ENCODE assay signal across 9 cellular contexts in the genomic region with DNA sequence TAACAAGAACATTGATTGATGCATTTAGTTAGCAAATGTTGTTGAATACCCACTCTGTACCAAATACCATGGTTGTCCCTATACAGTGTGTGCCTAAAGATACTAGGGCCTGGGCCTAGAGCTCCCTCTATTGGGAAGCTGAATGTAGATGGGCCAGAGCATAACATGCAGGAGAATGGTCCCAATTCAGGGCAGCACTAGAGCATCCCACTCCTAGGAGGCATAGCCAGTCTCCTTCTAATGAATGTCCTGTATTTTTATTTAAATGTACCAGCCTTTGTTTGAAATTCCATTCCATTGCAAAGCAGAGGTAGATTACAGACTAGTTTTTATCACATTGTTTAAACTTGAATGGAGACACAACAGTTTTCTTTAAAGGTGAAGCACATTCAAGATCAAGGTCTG.
DNase-seq lines count a peak whose midpoint lies in the region; TF ChIP-seq lines count a peak whose summit lies in the region.
"Had no signal": no experiment of that assay in that cellular context is flagged by ENCODE, and none has a peak within 500 bp of the region (broad histone marks: within the 10 kb centered on the region; RNA-seq: fewer than 3 reads in every experiment).

No MANE protein-coding gene starts in this region.

- H3K9me3 Mint-ChIP-seq in endothelial cell (ENCODE audit: unreplicated experiment): no peaks in the 10 kb centered on the region

- DNase-seq in A673 (ENCODE audit: low spot score): peak; percentile 84
- peak; percentile 52 for DNase-seq in GM12865 (ENCODE audit: low read depth)
- peak; percentile 26 for DNase-seq in LNCaP clone FGC (ENCODE audit: low read depth)
- DNase-seq in SW480 (ENCODE audit: low spot score): peak; percentile 65
- peak; percentile 45 for DNase-seq in endothelial cell (ENCODE audit: low spot score)
- peak; percentile 64 for DNase-seq in midbrain (lab: John Stamatoyannopoulos, UW)
- peak in 1 of 2 donors; percentile 41 for DNase-seq in tibial artery

- no peaks in the 10 kb centered on the region for H3K36me3 ChIP-seq in A673 (ENCODE audit: insufficient read depth, low read length, poor library complexity, severe bottlenecking)
- peaks cover 0 to 29% of the 10 kb centered on the region in 2 experiments; a peak in 2 of 3 replicates for H3K36me3 ChIP-seq in HEK293 (ENCODE audit: control insufficient read depth in 2 of 2, insufficient read depth in 1 of 2, low read length in 2 of 2)
- H3K36me3 ChIP-seq in tibial artery: peaks cover 40 to 61% (median 49%) of the 10 kb centered on the region in 3 donors

- POLR2A ChIA-PET in A673 (lab: Charles Lee; ENCODE audit: low non-redundant PET): no interaction called here
- POLR2A ChIA-PET in HEK293 (lab: Yijun Ruan, JAX): interaction anchor here (1.1 kb wide), 1 partner anchor 152 kb away, joined by 4 read pairs; a partner anchor contains a TSS

- no peaks in the 10 kb centered on the region for H3K27me3 ChIP-seq in A673 (replicated peaks; ENCODE audit: insufficient read depth, low read depth, low read length, poor library complexity)
- no peaks in the 10 kb centered on the region for H3K27me3 ChIP-seq in tibial artery

- intact Hi-C loops in A673 (cut with micrococcal nuclease; ENCODE audit: unreplicated experiment) (loop anchor here (1.0 to 5.0 kb wide), 3 partner anchors 45 to 155 kb away; no protein-coding TSS in a partner anchor), tibial artery (cut with DNase I; ENCODE audit: low total_unique reads) (loop anchor here (5.0 kb wide), 1 partner anchor 155 kb away; no protein-coding TSS in a partner anchor)

- peaks cover 5% of the 10 kb centered on the region for H3K4me1 Mint-ChIP-seq in endothelial cell (ENCODE audit: unreplicated experiment)

- H3K27me3 Mint-ChIP-seq in endothelial cell (ENCODE audit: unreplicated experiment): peaks cover 6% of the 10 kb centered on the region

- H3K4me3 Mint-ChIP-seq in endothelial cell (ENCODE audit: unreplicated experiment): no peak overlapping the region

- CTCF ChIA-PET in A673 (lab: Charles Lee) (interaction anchor here (0.6 to 1.0 kb wide), 3 partner anchors 149 to 247 kb away, joined by 4 to 5 read pairs (median 4); no protein-coding TSS in a partner anchor), HEK293 (lab: Yijun Ruan, JAX) (interaction anchor here (0.5 to 1.7 kb wide), 11 partner anchors 10 to 513 kb away, joined by 3 to 12 read pairs (median 4); no protein-coding TSS in a partner anchor)

- no TSS peak for BruUV-seq in A673 (replicated peaks; lab: Mats Ljungman, UMichigan)

- H3K4me3 ChIP-seq in A673 (ENCODE audit: low read depth, low read length, poor library complexity, severe bottlenecking) (no peak overlapping the region), GM12865 (ENCODE audit: low read depth, low read length) (no peak overlapping the region), HEK293 (ENCODE audit: low read depth, low read length) (no peak overlapping the region), LNCaP clone FGC (ENCODE audit: low read depth, low read length) (no peak overlapping the region), tibial artery (no peak overlapping the region)
- H3K4me3 ChIP-seq: skin epidermis had no signal

- H3K27ac ChIP-seq in A673 (ENCODE audit: low read depth, low read length, poor library complexity, severe bottlenecking) (no peak overlapping the region), HEK293 (ENCODE audit: extremely low read depth, low read depth, low read length) (no peak overlapping the region), tibial artery (peak overlapping the region in 1 of 2 donors; percentile 51)
- H3K27ac ChIP-seq: skin epidermis had no signal

- H3K4me1 ChIP-seq in A673 (ENCODE audit: insufficient read depth, low read length, poor library complexity, severe bottlenecking) (no peaks in the 10 kb centered on the region), HEK293 (ENCODE audit: control insufficient read depth, insufficient read depth, low read length) (no peaks in the 10 kb centered on the region), tibial artery (peaks cover 0 to 67% (median 3%) of the 10 kb centered on the region in 4 donors)

- H3K9me3 ChIP-seq in A673 (ENCODE audit: low read depth, low read length, poor library complexity, severe bottlenecking): no peaks in the 10 kb centered on the region
- H3K9me3 ChIP-seq in HEK293 (ENCODE audit: control insufficient read depth, insufficient read depth, low read depth, low read length): no peaks in the 10 kb centered on the region
- H3K9me3 ChIP-seq in tibial artery: no peaks in the 10 kb centered on the region

- TF ChIP-seq CTCF in A673 (conservative IDR thresholded peaks at IDR 0.05; ENCODE audit: low read depth, low read length): peak; percentile 91
- TF ChIP-seq CTCF in GM12865 (IDR thresholded peaks at IDR 0.05; ENCODE audit: insufficient read depth, low read depth, low read length, missing control alignments): peak; percentile 81
- TF ChIP-seq CTCF in HEK293 (tag by site-specific recombination; IDR thresholded peaks at IDR 0.05): peak; percentile 45; the same call in 1 of the 2 replicates
- TF ChIP-seq CTCF in LNCaP clone FGC (IDR thresholded peaks at IDR 0.05; ENCODE audit: control insufficient read depth, extremely low read depth, insufficient read depth): peak; percentile 88
- no peak for TF ChIP-seq CTCF in endothelial cell (IDR thresholded peaks at IDR 0.05; ENCODE audit: unreplicated experiment)
- TF ChIP-seq CTCF in tibial artery (IDR thresholded peaks at IDR 0.05): peak; percentile 48 to 71

- peaks cover 56% of the 10 kb centered on the region for H3K36me3 Mint-ChIP-seq in endothelial cell (ENCODE audit: low read depth, unreplicated experiment)

- peak overlapping the region; percentile 4 for H3K27ac Mint-ChIP-seq in endothelial cell (ENCODE audit: unreplicated experiment)

TF ChIP-seq in HEK293, 187 proteins besides CTCF, POLR2A, EP300 and RAD21:
- TF ChIP-seq, protein P1, sequence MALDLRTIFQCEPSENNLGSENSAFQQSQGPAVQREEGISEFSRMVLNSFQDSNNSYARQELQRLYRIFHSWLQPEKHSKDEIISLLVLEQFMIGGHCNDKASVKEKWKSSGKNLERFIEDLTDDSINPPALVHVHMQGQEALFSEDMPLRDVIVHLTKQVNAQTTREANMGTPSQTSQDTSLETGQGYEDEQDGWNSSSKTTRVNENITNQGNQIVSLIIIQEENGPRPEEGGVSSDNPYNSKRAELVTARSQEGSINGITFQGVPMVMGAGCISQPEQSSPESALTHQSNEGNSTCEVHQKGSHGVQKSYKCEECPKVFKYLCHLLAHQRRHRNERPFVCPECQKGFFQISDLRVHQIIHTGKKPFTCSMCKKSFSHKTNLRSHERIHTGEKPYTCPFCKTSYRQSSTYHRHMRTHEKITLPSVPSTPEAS (tag by site-specific recombination; IDR thresholded peaks at IDR 0.05): peak; percentile 28; the same call in 1 of the 2 replicates
- no peak for TF ChIP-seq ZNF747 (tag by site-specific recombination; IDR thresholded peaks at IDR 0.05)
- peak; percentile 69 for TF ChIP-seq ZNF654 (tag by site-specific recombination; IDR thresholded peaks at IDR 0.05; ENCODE audit: low read depth)
